27 cellular contexts compared by ENCODE assay signal in genomic region chr10:131746241-131746711, GRCh38.
"Had no signal": no experiment of that assay in that cellular context is flagged by ENCODE, and none has a peak within 500 bp of the region (broad histone marks: within the 10 kb centered on the region; RNA-seq: fewer than 3 reads in every experiment).

No MANE protein-coding gene starts in this region.

- H2AFZ ChIP-seq: parathyroid adenoma had no signal

- H3K4me3 Mint-ChIP-seq: dendritic cell treated with granulocyte-macrophage colony-stimulating factor and Interleukin-4, amounts not matched to agents 40 ng/mL and 50 ng/mL, for 4 days; endodermal cell; immature natural killer cell; memory B cell; nephron; stimulated activated naive B cell treated with anti-CD40 and anti-IgM and Interleukin-4, amounts not matched to agents 10 μg/mL and 1 μg/mL and 100 μg/mL, for 72 hours; stimulated activated naive CD8-positive, alpha-beta T cell treated with anti-CD3 and anti-CD28 coated beads, Interleukin-15, Interleukin-2, amounts not matched to agents 100 ng/mL and 50 ng/mL, for 24 hours had no signal

- H3K9ac ChIP-seq: parathyroid adenoma had no signal

- FAIRE-seq: colon, urothelium cell line had no signal

- H3K9me3 Mint-ChIP-seq: dendritic cell treated with granulocyte-macrophage colony-stimulating factor and Interleukin-4, amounts not matched to agents 40 ng/mL and 50 ng/mL, for 4 days; endodermal cell; stimulated activated naive B cell treated with anti-CD40 and anti-IgM and Interleukin-4, amounts not matched to agents 10 μg/mL and 1 μg/mL and 100 μg/mL, for 72 hours; stimulated activated naive CD8-positive, alpha-beta T cell treated with anti-CD3 and anti-CD28 coated beads, Interleukin-15, Interleukin-2, amounts not matched to agents 100 ng/mL and 50 ng/mL, for 24 hours had no signal

- H3K36me3 ChIP-seq: esophagus muscularis mucosa, neutrophil, prostate gland, right atrium auricular region, thoracic aorta, tibial nerve, upper lobe of left lung had no signal

- ATAC-seq: foreskin keratinocyte; left ventricle myocardium superior; sciatic nerve; stimulated activated naive B cell treated with anti-CD40 and anti-IgM and Interleukin-4, amounts not matched to agents 10 μg/mL and 1 μg/mL and 100 μg/mL, for 72 hours had no signal

- H3K27ac Mint-ChIP-seq: dendritic cell treated with granulocyte-macrophage colony-stimulating factor and Interleukin-4, amounts not matched to agents 40 ng/mL and 50 ng/mL, for 4 days; endodermal cell; immature natural killer cell; memory B cell; nephron; stimulated activated naive B cell treated with anti-CD40 and anti-IgM and Interleukin-4, amounts not matched to agents 10 μg/mL and 1 μg/mL and 100 μg/mL, for 72 hours; stimulated activated naive CD8-positive, alpha-beta T cell treated with anti-CD3 and anti-CD28 coated beads, Interleukin-15, Interleukin-2, amounts not matched to agents 100 ng/mL and 50 ng/mL, for 24 hours had no signal

- H3K9me3 ChIP-seq: esophagus muscularis mucosa, neutrophil, prostate gland, right atrium auricular region, thoracic aorta, tibial nerve, upper lobe of left lung had no signal

- H3K27ac ChIP-seq: esophagus muscularis mucosa, foreskin keratinocyte, neutrophil, parathyroid adenoma, prostate gland, right atrium auricular region, thoracic aorta, tibial nerve, upper lobe of left lung had no signal

- H3K27me3 ChIP-seq: foreskin keratinocyte, right atrium auricular region, tibial nerve, upper lobe of left lung had no signal

- H3K79me2 ChIP-seq: parathyroid adenoma had no signal

- H3K4me1 ChIP-seq: foreskin keratinocyte, parathyroid adenoma, prostate gland, upper lobe of left lung had no signal

- H3K4me3 ChIP-seq: esophagus muscularis mucosa, lung, prostate gland, right atrium auricular region, thoracic aorta, tibial nerve, upper lobe of left lung had no signal

- DNase-seq: central memory CD4-positive, alpha-beta T cell; effector CD8-positive, alpha-beta T cell; endodermal cell; foreskin keratinocyte; hypothalamus; immature natural killer cell; islet precursor cell; left ventricle myocardium superior; stimulated activated CD4-positive, alpha-beta T cell treated with anti-CD3 and anti-CD28 coated beads, Interleukin-2, amount 100 ng/mL, for 24 hours; stimulated activated CD4-positive, alpha-beta T cell treated with anti-CD3 and anti-CD28 coated beads, Interleukin-4, amount 100 ng/mL, for 24 hours; stimulated activated naive B cell treated with anti-CD40 and anti-IgM and Interleukin-4, amounts not matched to agents 10 μg/mL and 1 μg/mL and 100 μg/mL, for 72 hours had no signal

- H3K4me1 Mint-ChIP-seq: immature natural killer cell had no signal

- H3K36me3 Mint-ChIP-seq: immature natural killer cell; memory B cell; stimulated activated naive B cell treated with anti-CD40 and anti-IgM and Interleukin-4, amounts not matched to agents 10 μg/mL and 1 μg/mL and 100 μg/mL, for 72 hours had no signal
